24 cellular contexts compared by ENCODE assay signal in genomic region chr15:83498374-83498773, GRCh38. TPM values are rescaled to one million over a fixed set of nuclear protein-coding genes. Genes with fewer than 3 reads are reported as not detected.
"Had no signal": no experiment of that assay in that cellular context is flagged by ENCODE, and none has a peak within 500 bp of the region (broad histone marks: within the 10 kb centered on the region; RNA-seq: fewer than 3 reads in every experiment).

No MANE protein-coding gene starts in this region.

- H3K4me1 Mint-ChIP-seq: naive thymus-derived CD4-positive, alpha-beta T cell; neural crest cell; stimulated activated memory B cell treated with anti-CD40 and anti-IgM and Interleukin-4, amounts not matched to agents 10 μg/mL and 1 μg/mL and 100 μg/mL, for 72 hours had no signal

- H3K4me1 ChIP-seq: esophagus muscularis mucosa, lower lobe of right lung, sigmoid colon, transverse colon had no signal

- H3K27me3 ChIP-seq: esophagus muscularis mucosa, sigmoid colon, transverse colon had no signal

- H3K27ac Mint-ChIP-seq: activated CD8-positive, alpha-beta T cell treated with anti-CD3 and anti-CD28 coated beads, Interleukin-2, amount 10 ng/mL, durations not matched to agents 7 days and 5 days; activated naive CD4-positive, alpha-beta T cell treated with anti-CD3 and anti-CD28 coated beads, Interleukin-2, amount 50 U/mL, for 72 hours; naive thymus-derived CD4-positive, alpha-beta T cell; stimulated activated memory B cell treated with anti-CD40 and anti-IgM and Interleukin-4, amounts not matched to agents 10 μg/mL and 1 μg/mL and 100 μg/mL, for 72 hours had no signal

- H3K36me3 ChIP-seq: esophagus muscularis mucosa, lower lobe of right lung, sigmoid colon, transverse colon, WERI-Rb-1 had no signal

- H3K36me3 Mint-ChIP-seq: stimulated activated memory B cell treated with anti-CD40 and anti-IgM and Interleukin-4, amounts not matched to agents 10 μg/mL and 1 μg/mL and 100 μg/mL, for 72 hours had no signal

- DNase-seq: activated CD4-positive, alpha-beta T cell treated with anti-CD3 and anti-CD28 coated beads for 1 hour; activated CD4-positive, alpha-beta T cell treated with anti-CD3 and anti-CD28 coated beads, Interleukin-2, amount 50 U/mL, for 1 hour; activated CD8-positive, alpha-beta T cell treated with anti-CD3 and anti-CD28 coated beads, Interleukin-2, amount 10 ng/mL, durations not matched to agents 7 days and 5 days; central memory CD4-positive, alpha-beta T cell; dermis blood vessel endothelial cell; effector CD8-positive, alpha-beta T cell; head of caudate nucleus; hypothalamus; kidney; lower lobe of right lung; naive thymus-derived CD4-positive, alpha-beta T cell; posterior cingulate gyrus; sigmoid colon; stimulated activated CD4-positive, alpha-beta T cell treated with anti-CD3 and anti-CD28 coated beads, Interleukin-15, amount 100 ng/mL, for 24 hours; T-helper 1 cell; transverse colon; WERI-Rb-1 had no signal

- H3K4me3 Mint-ChIP-seq: activated CD8-positive, alpha-beta T cell treated with anti-CD3 and anti-CD28 coated beads, Interleukin-2, amount 10 ng/mL, durations not matched to agents 7 days and 5 days; naive thymus-derived CD4-positive, alpha-beta T cell; neural crest cell; stimulated activated memory B cell treated with anti-CD40 and anti-IgM and Interleukin-4, amounts not matched to agents 10 μg/mL and 1 μg/mL and 100 μg/mL, for 72 hours had no signal

- H3K27me3 Mint-ChIP-seq: stimulated activated memory B cell treated with anti-CD40 and anti-IgM and Interleukin-4, amounts not matched to agents 10 μg/mL and 1 μg/mL and 100 μg/mL, for 72 hours had no signal

- H3K4me3 ChIP-seq: esophagus muscularis mucosa, lower lobe of right lung, sigmoid colon, smooth muscle cell, transverse colon had no signal

- H3K9me3 ChIP-seq: lower lobe of right lung, transverse colon had no signal

- H3K27ac ChIP-seq: esophagus muscularis mucosa, lower lobe of right lung, sigmoid colon, transverse colon, WERI-Rb-1 had no signal

- ATAC-seq: activated CD8-positive, alpha-beta T cell treated with anti-CD3 and anti-CD28 coated beads, Interleukin-2, amount 10 ng/mL, durations not matched to agents 7 days and 5 days; activated naive CD4-positive, alpha-beta T cell treated with anti-CD3 and anti-CD28 coated beads, Interleukin-2, amount 50 U/mL, for 72 hours; lower lobe of right lung; naive thymus-derived CD4-positive, alpha-beta T cell; stimulated activated memory B cell treated with anti-CD40 and anti-IgM and Interleukin-4, amounts not matched to agents 10 μg/mL and 1 μg/mL and 100 μg/mL, for 72 hours had no signal

RNA-seq across cellular contexts. Expression of gene SH3GL3, which starts 51.2 kb away (rescaled TPM):
- total RNA-seq: activated CD8-positive, alpha-beta T cell treated with anti-CD3 and anti-CD28 coated beads, Interleukin-2, amount 10 ng/mL, durations not matched to agents 7 days and 5 days; activated naive CD4-positive, alpha-beta T cell treated with anti-CD3 and anti-CD28 coated beads, Interleukin-2, amount 50 U/mL, for 72 hours; dermis blood vessel endothelial cell; endothelial cell of umbilical vein; mesenteric fat pad; naive thymus-derived CD4-positive, alpha-beta T cell; transverse colon had no signal
- polyA plus RNA-seq: endothelial cell of umbilical vein; naive thymus-derived CD4-positive, alpha-beta T cell had no signal
